ENCODE assay signal across 9 cellular contexts in the genomic region with DNA sequence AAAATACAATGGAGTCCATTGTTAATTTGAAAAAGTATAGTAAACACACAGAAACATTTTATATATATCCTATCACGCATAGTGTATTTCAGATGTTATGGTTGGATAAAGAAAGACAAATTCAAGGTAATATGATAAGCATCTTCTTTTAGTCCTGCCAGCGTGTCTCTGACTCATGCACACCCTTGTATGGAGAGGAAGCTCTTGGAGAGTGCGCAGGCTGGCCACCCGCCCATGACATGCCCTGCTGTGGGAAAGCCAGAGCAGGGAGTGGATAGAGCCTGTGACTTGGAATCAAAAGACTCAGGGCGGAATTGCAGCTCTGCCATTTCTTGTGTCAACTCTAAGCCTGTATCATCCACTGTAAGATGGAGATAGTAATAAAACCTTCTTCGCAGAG. TPM values are rescaled to one million over a fixed set of nuclear protein-coding genes. Genes with fewer than 3 reads are reported as not detected.
DNase-seq lines count a peak whose midpoint lies in the region; ATAC-seq and TF ChIP-seq lines count a peak whose summit lies in the region.
"Had no signal": no experiment of that assay in that cellular context is flagged by ENCODE, and none has a peak within 500 bp of the region (broad histone marks: within the 10 kb centered on the region; RNA-seq: fewer than 3 reads in every experiment).

No MANE protein-coding gene starts in this region.

- no peaks in the 10 kb centered on the region for H3K36me3 Mint-ChIP-seq in type B pancreatic cell
- H3K36me3 Mint-ChIP-seq: CD4-positive, CD25-positive, alpha-beta regulatory T cell had no signal

- DNase-seq in NCI-H2107 treated with DMSO at 0.1 percent for 48 hours (lab: John Stamatoyannopoulos, UW; ENCODE audit: unreplicated experiment) (peak; percentile 34), NCI-H2107 (lab: John Stamatoyannopoulos, UW) (no peak), right cardiac atrium (peak; percentile 83 to 92 (median 90)), testis (peak; percentile 64), type B pancreatic cell (ENCODE audit: extremely low spot score, unreplicated experiment) (no peak), foreskin melanocyte (no peak)

- H3K27me3 ChIP-seq in right cardiac atrium (ENCODE audit: control insufficient read depth, insufficient read depth): no peaks in the 10 kb centered on the region
- no peaks in the 10 kb centered on the region for H3K27me3 ChIP-seq in testis

- no peak overlapping the region for H3K4me3 Mint-ChIP-seq in type B pancreatic cell

- no peaks in the 10 kb centered on the region for H3K4me1 Mint-ChIP-seq in type B pancreatic cell (ENCODE audit: unreplicated experiment)

- TF ChIP-seq CTCF in VCaP (conservative IDR thresholded peaks at IDR 0.05) (no peak), testis (IDR thresholded peaks at IDR 0.05) (no peak), type B pancreatic cell (conservative IDR thresholded peaks at IDR 0.05) (no peak)

- H3K4me3 ChIP-seq in right cardiac atrium (ENCODE audit: low read length) (no peak overlapping the region), testis (no peak overlapping the region)

- peaks cover 3% of the 10 kb centered on the region for H3K27me3 Mint-ChIP-seq in type B pancreatic cell
- H3K27me3 Mint-ChIP-seq: CD4-positive, CD25-positive, alpha-beta regulatory T cell had no signal

- 42% methylated on average over 6 of the region's 6 CpGs for WGBS in right cardiac atrium
- 69 to 84% methylated on average over 6 of the region's 6 CpGs for WGBS in testis, 2 donors

- H3K27ac ChIP-seq in VCaP (peak overlapping the region; percentile 99), right cardiac atrium (ENCODE audit: low read length) (peak overlapping the region; percentile 87), testis (peak overlapping the region in 1 of 2 donors; percentile 55)

- no peak overlapping the region for H3K27ac Mint-ChIP-seq in type B pancreatic cell
- H3K27ac Mint-ChIP-seq: CD4-positive, CD25-positive, alpha-beta regulatory T cell had no signal

- intact Hi-C loops in right cardiac atrium (cut with DNase I): loop anchor here in 3 of 4 donors (5.0 kb wide), 1 partner anchor 44 kb away; a partner anchor contains a TSS
- intact Hi-C loops in testis (cut with DNase I; ENCODE audit: low total_unique reads): no loop called here

- ATAC-seq in right cardiac atrium (peak; percentile 84 to 87), GM18498 (IDR thresholded peaks at IDR 0.05; ENCODE audit: unreplicated experiment) (no peak)

- H3K9me3 Mint-ChIP-seq in type B pancreatic cell: no peaks in the 10 kb centered on the region
- H3K9me3 Mint-ChIP-seq: CD4-positive, CD25-positive, alpha-beta regulatory T cell had no signal

- H3K4me1 ChIP-seq in right cardiac atrium (ENCODE audit: control insufficient read depth, insufficient read depth, low read length) (peaks cover 12% of the 10 kb centered on the region), testis (peaks cover 15% of the 10 kb centered on the region)

- H3K9me3 ChIP-seq in right cardiac atrium (ENCODE audit: control insufficient read depth, low read length) (no peaks in the 10 kb centered on the region), testis (no peaks in the 10 kb centered on the region)

- TF ChIP-seq POLR2A in testis (IDR thresholded peaks at IDR 0.05): no peak

- H3K36me3 ChIP-seq in testis (ENCODE audit: low read depth, missing control alignments): no peaks in the 10 kb centered on the region

RNA-seq across cellular contexts. Expression of a gene that starts 23.0 kb away (rescaled TPM):
- total RNA-seq in right cardiac atrium (100 to 1,000 TPM in 3 of 4 donors, 10 to 100 TPM in 1; 76.3 to 133 (median 108) TPM), testis (10 to 100 TPM; 94.5 to 98.2 TPM), type B pancreatic cell (ENCODE audit: low replicate concordance) (169 and 262 TPM in 2 replicates)
- polyA plus RNA-seq in right cardiac atrium (83.2 TPM), testis (ENCODE audit: insufficient read depth, low read depth, low replicate concordance) (113 TPM)

RNA-seq across cellular contexts. Expression of a gene that starts 42.7 kb away (rescaled TPM):
- total RNA-seq in right cardiac atrium (100 to 1,000 TPM; 368 to 537 (median 429) TPM), testis (100 to 1,000 TPM; 248 to 291 TPM), type B pancreatic cell (ENCODE audit: low replicate concordance) (238 and 260 TPM in 2 replicates)
- polyA plus RNA-seq in right cardiac atrium (453 TPM), testis (ENCODE audit: insufficient read depth, low read depth, low replicate concordance) (295 TPM)

RNA-seq across cellular contexts. Expression of a gene that starts 52.3 kb away (rescaled TPM):
- total RNA-seq in right cardiac atrium (10 to 100 TPM; 38.0 to 53.2 (median 42.3) TPM), testis (10 to 100 TPM; 37.8 to 41.6 TPM), type B pancreatic cell (ENCODE audit: low replicate concordance) (33.2 and 34.9 TPM in 2 replicates)
- polyA plus RNA-seq in right cardiac atrium (37.0 TPM), testis (ENCODE audit: insufficient read depth, low read depth, low replicate concordance) (81.5 TPM)

Comparison
In these comparisons a context has a peak if more than half of its experiments do, and no peak if none do; other contexts are left out.
1. DNase-seq: peak in NCI-H2107 treated with DMSO at 0.1 percent for 48 hours (single experiment), right cardiac atrium (3 of 3) and testis (single experiment); none in NCI-H2107 (single experiment), type B pancreatic cell (single experiment) and foreskin melanocyte (single experiment).